21 cellular contexts compared by ENCODE assay signal in the genomic region with DNA sequence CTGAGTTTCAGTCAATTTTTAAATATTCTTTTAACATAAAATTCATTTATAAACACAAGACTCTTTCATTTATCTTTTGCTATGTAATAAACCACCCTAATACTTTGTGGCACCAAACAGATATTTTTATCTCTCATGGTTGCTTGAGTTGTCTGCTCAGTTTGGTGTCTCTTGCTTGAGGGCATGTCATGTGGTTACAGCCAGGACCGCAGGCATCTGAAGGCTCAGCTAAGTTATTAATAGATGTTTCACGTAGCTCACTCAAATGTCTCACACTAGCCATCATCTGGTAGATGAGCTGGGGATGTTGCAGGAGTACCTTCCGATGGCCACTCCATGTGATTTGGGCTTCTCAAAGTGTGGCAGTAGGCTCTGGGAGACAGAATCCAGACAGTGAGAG.
"Had no signal": no experiment of that assay in that cellular context is flagged by ENCODE, and none has a peak within 500 bp of the region (broad histone marks: within the 10 kb centered on the region; RNA-seq: fewer than 3 reads in every experiment).

No MANE protein-coding gene starts in this region.

- H3K4me1 ChIP-seq: parathyroid adenoma, uterus had no signal

- ATAC-seq: activated naive CD4-positive, alpha-beta T cell treated with anti-CD3 and anti-CD28 coated beads, Interleukin-2, amount 50 U/mL, for 72 hours; gastroesophageal sphincter; natural killer cell had no signal

- H3K79me2 ChIP-seq: parathyroid adenoma had no signal

- H3K27ac ChIP-seq: gastroesophageal sphincter, neutrophil, parathyroid adenoma, skin epidermis, tibial artery, uterus, WERI-Rb-1 had no signal

- H3K9me3 ChIP-seq: gastroesophageal sphincter, neutrophil, tibial artery, uterus had no signal

- H3K9ac ChIP-seq: parathyroid adenoma had no signal

- H3K27me3 ChIP-seq: gastroesophageal sphincter, neutrophil, tibial artery, uterus had no signal

- DNase-seq: activated CD4-positive, alpha-beta memory T cell treated with anti-CD3 and anti-CD28 coated beads, Interleukin-2, amount 10 ng/mL, durations not matched to agents 7 days and 5 days; activated CD4-positive, alpha-beta T cell treated with anti-CD3 and anti-CD28 coated beads for 4 hours; activated effector memory CD4-positive, alpha-beta T cell treated with Interleukin-2 at 50 U/mL for 16 hours; activated T-cell treated with anti-CD3 and anti-CD28 coated beads, Interleukin-2, amount 50 U/mL, for 24 hours; central memory CD4-positive, alpha-beta T cell; cortex of kidney; effector CD4-positive, alpha-beta T cell; islet precursor cell; natural killer cell; retina; stimulated activated CD4-positive, alpha-beta T cell treated with anti-CD3 and anti-CD28 coated beads, Interleukin-15, amount 100 ng/mL, for 24 hours; stimulated activated CD4-positive, alpha-beta T cell treated with anti-CD3 and anti-CD28 coated beads, Interleukin-4, amount 100 ng/mL, for 1 hour; stimulated activated naive CD4-positive, alpha-beta T cell; tibial artery; uterus; WERI-Rb-1 had no signal

- H3K36me3 ChIP-seq: gastroesophageal sphincter, neutrophil, tibial artery, uterus, WERI-Rb-1 had no signal

- H2AFZ ChIP-seq: parathyroid adenoma had no signal

- H3K4me3 ChIP-seq: gastroesophageal sphincter, skin epidermis, tibial artery, uterus had no signal
